ENCODE assay signal across 19 cellular contexts in genomic region chr2:119064567-119064966, GRCh38.
"Had no signal": no experiment of that assay in that cellular context is flagged by ENCODE, and none has a peak within 500 bp of the region (broad histone marks: within the 10 kb centered on the region; RNA-seq: fewer than 3 reads in every experiment).

No MANE protein-coding gene starts in this region.

- H3K4me3 ChIP-seq: esophagus muscularis mucosa, pancreas, sigmoid colon, spleen, upper lobe of right lung had no signal

- H3K4me1 ChIP-seq: esophagus muscularis mucosa, pancreas, sigmoid colon, spleen had no signal

- FAIRE-seq: pancreas had no signal

- H3K9me3 ChIP-seq: pancreas, sigmoid colon, upper lobe of right lung had no signal

- H3K36me3 Mint-ChIP-seq: naive thymus-derived CD8-positive, alpha-beta T cell; stimulated activated memory B cell treated with anti-CD40 and anti-IgM and Interleukin-4, amounts not matched to agents 10 μg/mL and 1 μg/mL and 100 μg/mL, for 72 hours; T-cell had no signal

- ATAC-seq: activated naive CD8-positive, alpha-beta T cell treated with anti-CD3 and anti-CD28 coated beads, Interleukin-2, amount 50 U/mL, for 24 hours; activated T-cell treated with anti-CD3 and anti-CD28 coated beads, Interleukin-2, amount 50 U/mL, for 4 hours; naive thymus-derived CD8-positive, alpha-beta T cell; pancreas; stimulated activated memory B cell treated with anti-CD40 and anti-IgM and Interleukin-4, amounts not matched to agents 10 μg/mL and 1 μg/mL and 100 μg/mL, for 72 hours; T-cell; upper lobe of right lung had no signal

- H3K9me3 Mint-ChIP-seq: activated CD4-positive, alpha-beta T cell treated with anti-CD3 and anti-CD28 coated beads, Interleukin-2, amount 10 ng/mL, durations not matched to agents 7 days and 5 days; activated naive CD8-positive, alpha-beta T cell treated with anti-CD3 and anti-CD28 coated beads, Interleukin-2, amount 50 U/mL, for 24 hours; activated T-cell treated with anti-CD3 and anti-CD28 coated beads, Interleukin-2, amount 50 U/mL, for 4 hours; stimulated activated memory B cell treated with anti-CD40 and anti-IgM and Interleukin-4, amounts not matched to agents 10 μg/mL and 1 μg/mL and 100 μg/mL, for 72 hours; T-cell had no signal

- H3K27me3 Mint-ChIP-seq: activated CD4-positive, alpha-beta T cell treated with anti-CD3 and anti-CD28 coated beads, Interleukin-2, amount 10 ng/mL, durations not matched to agents 7 days and 5 days; activated naive CD8-positive, alpha-beta T cell treated with anti-CD3 and anti-CD28 coated beads, Interleukin-2, amount 50 U/mL, for 24 hours; stimulated activated memory B cell treated with anti-CD40 and anti-IgM and Interleukin-4, amounts not matched to agents 10 μg/mL and 1 μg/mL and 100 μg/mL, for 72 hours had no signal

- H3K36me3 ChIP-seq: brain microvascular endothelial cell, esophagus muscularis mucosa, pancreas, sigmoid colon, spleen, upper lobe of right lung had no signal

- DNase-seq: activated CD4-positive, alpha-beta T cell treated with anti-CD3 and anti-CD28 coated beads, Interleukin-2, amount 10 ng/mL, durations not matched to agents 7 days and 5 days; activated CD8-positive, alpha-beta memory T cell treated with anti-CD3 and anti-CD28 coated beads, Interleukin-2, amount 50 U/mL, for 4 hours; activated naive CD4-positive, alpha-beta T cell treated with anti-CD3 and anti-CD28 coated beads for 36 hours; activated naive CD8-positive, alpha-beta T cell treated with anti-CD3 and anti-CD28 coated beads, Interleukin-2, amount 50 U/mL, for 24 hours; activated T-cell treated with anti-CD3 and anti-CD28 coated beads, Interleukin-2, amount 50 U/mL, for 4 hours; aorta; brain microvascular endothelial cell; cerebellar nuclear complex; effector CD4-positive, alpha-beta T cell; mesendoderm; naive thymus-derived CD8-positive, alpha-beta T cell; pancreas; sigmoid colon; spleen; stimulated activated CD4-positive, alpha-beta T cell treated with anti-CD3 and anti-CD28 coated beads, Interleukin-4, amount 100 ng/mL, for 4 hours; T-cell; upper lobe of right lung had no signal

- H3K27ac Mint-ChIP-seq: activated CD4-positive, alpha-beta T cell treated with anti-CD3 and anti-CD28 coated beads, Interleukin-2, amount 10 ng/mL, durations not matched to agents 7 days and 5 days; activated naive CD4-positive, alpha-beta T cell treated with anti-CD3 and anti-CD28 coated beads for 36 hours; activated naive CD8-positive, alpha-beta T cell treated with anti-CD3 and anti-CD28 coated beads, Interleukin-2, amount 50 U/mL, for 24 hours; naive thymus-derived CD8-positive, alpha-beta T cell; stimulated activated memory B cell treated with anti-CD40 and anti-IgM and Interleukin-4, amounts not matched to agents 10 μg/mL and 1 μg/mL and 100 μg/mL, for 72 hours; T-cell had no signal

- H3K27ac ChIP-seq: brain microvascular endothelial cell, esophagus muscularis mucosa, pancreas, sigmoid colon, spleen, upper lobe of right lung had no signal

- H3K27me3 ChIP-seq: brain microvascular endothelial cell, pancreas, sigmoid colon, upper lobe of right lung had no signal

- H3K4me1 Mint-ChIP-seq: activated CD4-positive, alpha-beta T cell treated with anti-CD3 and anti-CD28 coated beads, Interleukin-2, amount 10 ng/mL, durations not matched to agents 7 days and 5 days; activated naive CD8-positive, alpha-beta T cell treated with anti-CD3 and anti-CD28 coated beads, Interleukin-2, amount 50 U/mL, for 24 hours; naive thymus-derived CD8-positive, alpha-beta T cell; stimulated activated memory B cell treated with anti-CD40 and anti-IgM and Interleukin-4, amounts not matched to agents 10 μg/mL and 1 μg/mL and 100 μg/mL, for 72 hours; T-cell had no signal

- H3K4me3 Mint-ChIP-seq: activated CD4-positive, alpha-beta T cell treated with anti-CD3 and anti-CD28 coated beads, Interleukin-2, amount 10 ng/mL, durations not matched to agents 7 days and 5 days; activated naive CD4-positive, alpha-beta T cell treated with anti-CD3 and anti-CD28 coated beads for 36 hours; activated naive CD8-positive, alpha-beta T cell treated with anti-CD3 and anti-CD28 coated beads, Interleukin-2, amount 50 U/mL, for 24 hours; activated T-cell treated with anti-CD3 and anti-CD28 coated beads, Interleukin-2, amount 50 U/mL, for 4 hours; naive thymus-derived CD8-positive, alpha-beta T cell; stimulated activated memory B cell treated with anti-CD40 and anti-IgM and Interleukin-4, amounts not matched to agents 10 μg/mL and 1 μg/mL and 100 μg/mL, for 72 hours; T-cell had no signal
